In the genomic region with DNA sequence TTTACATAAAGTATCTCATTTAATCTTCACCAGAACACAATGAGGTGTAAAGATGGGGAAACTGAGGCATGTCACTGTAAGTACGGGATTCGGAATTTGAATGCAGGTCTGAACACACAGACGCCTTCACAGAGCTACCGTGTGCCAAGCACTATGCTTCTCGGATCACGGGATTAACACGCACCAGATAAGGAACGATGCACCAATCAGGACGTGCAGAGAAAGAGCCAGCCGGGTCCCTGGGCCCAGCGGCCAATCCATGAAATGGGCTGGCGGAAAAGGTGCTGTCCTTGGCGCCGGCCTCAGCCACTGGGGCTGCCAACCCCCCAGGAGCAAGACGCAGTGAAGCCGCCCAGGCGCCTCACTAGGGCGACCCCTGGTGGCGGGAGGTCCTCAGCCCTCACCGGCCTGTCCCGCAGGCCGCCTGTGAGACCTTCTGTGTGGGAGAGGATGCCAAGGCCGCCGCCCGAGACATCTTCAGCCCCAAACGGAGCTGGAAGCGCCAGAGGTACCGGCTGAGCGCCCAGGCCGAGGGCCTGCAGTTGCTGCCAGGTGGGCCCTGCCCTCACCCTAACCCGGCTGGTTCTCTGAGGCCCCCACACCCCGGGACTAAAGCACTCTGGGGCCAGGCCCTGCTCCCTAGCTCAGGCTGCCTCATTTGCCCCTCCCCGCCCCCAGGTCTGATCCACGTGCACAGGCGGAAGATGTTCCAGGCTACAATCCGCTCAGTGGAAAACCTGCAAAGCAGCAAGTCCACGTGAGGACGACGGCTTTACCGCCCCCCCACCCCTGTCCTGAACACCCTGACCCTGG, we compare ENCODE assay signal across 1 cellular context.
TF ChIP-seq lines count a peak whose summit lies in the region.

No MANE protein-coding gene starts in this region.

TF ChIP-seq in HepG2, 621 proteins besides CTCF, POLR2A, EP300 and RAD21 (continued from another document and continues in another):
- TF ChIP-seq, protein P1, sequence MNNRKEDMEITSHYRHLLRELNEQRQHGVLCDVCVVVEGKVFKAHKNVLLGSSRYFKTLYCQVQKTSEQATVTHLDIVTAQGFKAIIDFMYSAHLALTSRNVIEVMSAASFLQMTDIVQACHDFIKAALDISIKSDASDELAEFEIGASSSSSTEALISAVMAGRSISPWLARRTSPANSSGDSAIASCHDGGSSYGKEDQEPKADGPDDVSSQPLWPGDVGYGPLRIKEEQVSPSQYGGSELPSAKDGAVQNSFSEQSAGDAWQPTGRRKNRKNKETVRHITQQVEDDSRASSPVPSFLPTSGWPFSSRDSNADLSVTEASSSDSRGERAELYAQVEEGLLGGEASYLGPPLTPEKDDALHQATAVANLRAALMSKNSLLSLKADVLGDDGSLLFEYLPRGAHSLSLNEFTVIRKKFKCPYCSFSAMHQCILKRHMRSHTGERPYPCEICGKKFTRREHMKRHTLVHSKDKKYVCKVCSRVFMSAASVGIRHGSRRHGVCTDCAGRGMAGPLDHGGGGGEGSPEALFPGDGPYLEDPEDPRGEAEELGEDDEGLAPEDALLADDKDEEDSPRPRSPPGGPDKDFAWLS (CRISPR knock-in tag; IDR thresholded peaks at IDR 0.05; ENCODE audit: borderline replicate concordance): no peak
- TF ChIP-seq ZKSCAN1 (IDR thresholded peaks at IDR 0.05; ENCODE audit: low read length): no peak
- TF ChIP-seq KLF13 (CRISPR knock-in tag; IDR thresholded peaks at IDR 0.05): no peak
- TF ChIP-seq RCOR2 (CRISPR knock-in tag; IDR thresholded peaks at IDR 0.05): peak; percentile 53; the same call in 1 of the 2 replicates
- TF ChIP-seq MAFG (CRISPR knock-in tag; IDR thresholded peaks at IDR 0.05): no peak
- TF ChIP-seq, protein P2, sequence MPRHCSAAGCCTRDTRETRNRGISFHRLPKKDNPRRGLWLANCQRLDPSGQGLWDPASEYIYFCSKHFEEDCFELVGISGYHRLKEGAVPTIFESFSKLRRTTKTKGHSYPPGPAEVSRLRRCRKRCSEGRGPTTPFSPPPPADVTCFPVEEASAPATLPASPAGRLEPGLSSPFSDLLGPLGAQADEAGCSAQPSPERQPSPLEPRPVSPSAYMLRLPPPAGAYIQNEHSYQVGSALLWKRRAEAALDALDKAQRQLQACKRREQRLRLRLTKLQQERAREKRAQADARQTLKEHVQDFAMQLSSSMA (CRISPR knock-in tag; IDR thresholded peaks at IDR 0.05): no peak
- no peak for TF ChIP-seq SNRNP70 (IDR thresholded peaks at IDR 0.05; ENCODE audit: low read depth, low read length)
- TF ChIP-seq, protein P3, sequence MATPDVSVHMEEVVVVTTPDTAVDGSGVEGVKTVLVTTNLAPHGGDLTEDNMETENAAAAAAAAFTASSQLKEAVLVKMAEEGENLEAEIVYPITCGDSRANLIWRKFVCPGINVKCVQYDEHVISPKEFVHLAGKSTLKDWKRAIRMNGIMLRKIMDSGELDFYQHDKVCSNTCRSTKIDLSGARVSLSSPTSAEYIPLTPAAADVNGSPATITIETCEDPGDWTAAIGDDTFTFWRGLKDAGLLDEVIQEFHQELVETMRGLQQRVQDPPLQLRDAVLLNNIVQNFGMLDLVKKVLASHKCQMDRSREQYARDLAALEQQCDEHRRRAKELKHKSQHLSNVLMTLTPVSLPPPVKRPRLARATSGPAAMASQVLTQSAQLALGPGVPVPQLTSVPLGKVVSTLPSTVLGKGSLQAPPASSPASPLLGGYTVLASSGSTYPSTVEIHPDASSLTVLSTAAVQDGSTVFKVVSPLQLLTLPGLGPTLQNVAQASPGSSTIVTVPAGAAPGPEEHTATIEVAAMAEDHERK (CRISPR knock-in tag; IDR thresholded peaks at IDR 0.05; ENCODE audit: low read depth): no peak
- TF ChIP-seq, protein P4, sequence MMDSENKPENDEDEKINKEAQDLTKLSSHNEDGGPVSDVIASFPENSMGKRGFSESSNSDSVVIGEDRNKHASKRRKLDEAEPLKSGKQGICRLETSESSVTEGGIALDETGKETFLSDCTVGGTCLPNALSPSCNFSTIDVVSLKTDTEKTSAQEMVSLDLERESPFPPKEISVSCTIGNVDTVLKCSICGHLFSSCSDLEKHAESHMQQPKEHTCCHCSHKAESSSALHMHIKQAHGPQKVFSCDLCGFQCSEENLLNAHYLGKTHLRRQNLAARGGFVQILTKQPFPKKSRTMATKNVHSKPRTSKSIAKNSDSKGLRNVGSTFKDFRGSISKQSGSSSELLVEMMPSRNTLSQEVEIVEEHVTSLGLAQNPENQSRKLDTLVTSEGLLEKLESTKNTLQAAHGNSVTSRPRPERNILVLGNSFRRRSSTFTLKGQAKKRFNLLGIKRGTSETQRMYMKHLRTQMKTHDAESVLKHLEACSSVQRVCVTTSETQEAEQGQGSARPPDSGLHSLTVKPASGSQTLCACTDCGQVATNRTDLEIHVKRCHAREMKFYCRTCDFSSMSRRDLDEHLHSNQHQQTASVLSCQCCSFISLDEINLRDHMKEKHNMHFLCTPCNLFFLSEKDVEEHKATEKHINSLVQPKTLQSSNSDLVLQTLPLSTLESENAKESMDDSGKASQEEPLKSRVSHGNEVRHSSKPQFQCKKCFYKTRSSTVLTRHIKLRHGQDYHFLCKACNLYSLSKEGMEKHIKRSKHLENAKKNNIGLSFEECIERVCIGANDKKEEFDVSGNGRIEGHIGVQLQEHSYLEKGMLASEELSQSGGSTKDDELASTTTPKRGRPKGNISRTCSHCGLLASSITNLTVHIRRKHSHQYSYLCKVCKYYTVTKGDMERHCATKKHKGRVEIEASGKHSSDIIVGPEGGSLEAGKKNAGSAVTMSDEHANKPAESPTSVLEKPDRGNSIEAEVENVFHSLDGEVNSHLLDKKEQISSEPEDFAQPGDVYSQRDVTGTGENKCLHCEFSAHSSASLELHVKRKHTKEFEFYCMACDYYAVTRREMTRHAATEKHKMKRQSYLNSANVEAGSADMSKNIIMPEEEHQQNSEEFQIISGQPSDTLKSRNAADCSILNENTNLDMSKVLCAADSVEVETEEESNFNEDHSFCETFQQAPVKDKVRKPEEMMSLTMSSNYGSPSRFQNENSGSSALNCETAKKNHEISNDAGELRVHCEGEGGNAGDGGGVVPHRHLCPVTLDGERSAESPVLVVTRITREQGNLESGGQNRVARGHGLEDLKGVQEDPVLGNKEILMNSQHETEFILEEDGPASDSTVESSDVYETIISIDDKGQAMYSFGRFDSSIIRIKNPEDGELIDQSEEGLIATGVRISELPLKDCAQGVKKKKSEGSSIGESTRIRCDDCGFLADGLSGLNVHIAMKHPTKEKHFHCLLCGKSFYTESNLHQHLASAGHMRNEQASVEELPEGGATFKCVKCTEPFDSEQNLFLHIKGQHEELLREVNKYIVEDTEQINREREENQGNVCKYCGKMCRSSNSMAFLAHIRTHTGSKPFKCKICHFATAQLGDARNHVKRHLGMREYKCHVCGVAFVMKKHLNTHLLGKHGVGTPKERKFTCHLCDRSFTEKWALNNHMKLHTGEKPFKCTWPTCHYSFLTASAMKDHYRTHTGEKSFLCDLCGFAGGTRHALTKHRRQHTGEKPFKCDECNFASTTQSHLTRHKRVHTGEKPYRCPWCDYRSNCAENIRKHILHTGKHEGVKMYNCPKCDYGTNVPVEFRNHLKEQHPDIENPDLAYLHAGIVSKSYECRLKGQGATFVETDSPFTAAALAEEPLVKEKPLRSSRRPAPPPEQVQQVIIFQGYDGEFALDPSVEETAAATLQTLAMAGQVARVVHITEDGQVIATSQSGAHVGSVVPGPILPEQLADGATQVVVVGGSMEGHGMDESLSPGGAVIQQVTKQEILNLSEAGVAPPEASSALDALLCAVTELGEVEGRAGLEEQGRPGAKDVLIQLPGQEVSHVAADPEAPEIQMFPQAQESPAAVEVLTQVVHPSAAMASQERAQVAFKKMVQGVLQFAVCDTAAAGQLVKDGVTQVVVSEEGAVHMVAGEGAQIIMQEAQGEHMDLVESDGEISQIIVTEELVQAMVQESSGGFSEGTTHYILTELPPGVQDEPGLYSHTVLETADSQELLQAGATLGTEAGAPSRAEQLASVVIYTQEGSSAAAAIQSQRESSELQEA (CRISPR knock-in tag; IDR thresholded peaks at IDR 0.05; ENCODE audit: not compliant biosample characterization): no peak
- TF ChIP-seq ZNF761 (CRISPR knock-in tag; conservative IDR thresholded peaks at IDR 0.05): 0 out of 2 replicates have a peak, but pooled peaks have one; percentile 47
- TF ChIP-seq HNF4A (CRISPR knock-in tag; IDR thresholded peaks at IDR 0.05): peak; percentile 16; the same call in 1 of the 2 replicates
- no peak for TF ChIP-seq ZNF143 (CRISPR knock-in tag; IDR thresholded peaks at IDR 0.05)
- TF ChIP-seq REPIN1 (CRISPR knock-in tag; IDR thresholded peaks at IDR 0.05; ENCODE audit: borderline replicate concordance, low read depth): peak; percentile 70; the same call in 1 of the 2 replicates
- TF ChIP-seq, protein P5, sequence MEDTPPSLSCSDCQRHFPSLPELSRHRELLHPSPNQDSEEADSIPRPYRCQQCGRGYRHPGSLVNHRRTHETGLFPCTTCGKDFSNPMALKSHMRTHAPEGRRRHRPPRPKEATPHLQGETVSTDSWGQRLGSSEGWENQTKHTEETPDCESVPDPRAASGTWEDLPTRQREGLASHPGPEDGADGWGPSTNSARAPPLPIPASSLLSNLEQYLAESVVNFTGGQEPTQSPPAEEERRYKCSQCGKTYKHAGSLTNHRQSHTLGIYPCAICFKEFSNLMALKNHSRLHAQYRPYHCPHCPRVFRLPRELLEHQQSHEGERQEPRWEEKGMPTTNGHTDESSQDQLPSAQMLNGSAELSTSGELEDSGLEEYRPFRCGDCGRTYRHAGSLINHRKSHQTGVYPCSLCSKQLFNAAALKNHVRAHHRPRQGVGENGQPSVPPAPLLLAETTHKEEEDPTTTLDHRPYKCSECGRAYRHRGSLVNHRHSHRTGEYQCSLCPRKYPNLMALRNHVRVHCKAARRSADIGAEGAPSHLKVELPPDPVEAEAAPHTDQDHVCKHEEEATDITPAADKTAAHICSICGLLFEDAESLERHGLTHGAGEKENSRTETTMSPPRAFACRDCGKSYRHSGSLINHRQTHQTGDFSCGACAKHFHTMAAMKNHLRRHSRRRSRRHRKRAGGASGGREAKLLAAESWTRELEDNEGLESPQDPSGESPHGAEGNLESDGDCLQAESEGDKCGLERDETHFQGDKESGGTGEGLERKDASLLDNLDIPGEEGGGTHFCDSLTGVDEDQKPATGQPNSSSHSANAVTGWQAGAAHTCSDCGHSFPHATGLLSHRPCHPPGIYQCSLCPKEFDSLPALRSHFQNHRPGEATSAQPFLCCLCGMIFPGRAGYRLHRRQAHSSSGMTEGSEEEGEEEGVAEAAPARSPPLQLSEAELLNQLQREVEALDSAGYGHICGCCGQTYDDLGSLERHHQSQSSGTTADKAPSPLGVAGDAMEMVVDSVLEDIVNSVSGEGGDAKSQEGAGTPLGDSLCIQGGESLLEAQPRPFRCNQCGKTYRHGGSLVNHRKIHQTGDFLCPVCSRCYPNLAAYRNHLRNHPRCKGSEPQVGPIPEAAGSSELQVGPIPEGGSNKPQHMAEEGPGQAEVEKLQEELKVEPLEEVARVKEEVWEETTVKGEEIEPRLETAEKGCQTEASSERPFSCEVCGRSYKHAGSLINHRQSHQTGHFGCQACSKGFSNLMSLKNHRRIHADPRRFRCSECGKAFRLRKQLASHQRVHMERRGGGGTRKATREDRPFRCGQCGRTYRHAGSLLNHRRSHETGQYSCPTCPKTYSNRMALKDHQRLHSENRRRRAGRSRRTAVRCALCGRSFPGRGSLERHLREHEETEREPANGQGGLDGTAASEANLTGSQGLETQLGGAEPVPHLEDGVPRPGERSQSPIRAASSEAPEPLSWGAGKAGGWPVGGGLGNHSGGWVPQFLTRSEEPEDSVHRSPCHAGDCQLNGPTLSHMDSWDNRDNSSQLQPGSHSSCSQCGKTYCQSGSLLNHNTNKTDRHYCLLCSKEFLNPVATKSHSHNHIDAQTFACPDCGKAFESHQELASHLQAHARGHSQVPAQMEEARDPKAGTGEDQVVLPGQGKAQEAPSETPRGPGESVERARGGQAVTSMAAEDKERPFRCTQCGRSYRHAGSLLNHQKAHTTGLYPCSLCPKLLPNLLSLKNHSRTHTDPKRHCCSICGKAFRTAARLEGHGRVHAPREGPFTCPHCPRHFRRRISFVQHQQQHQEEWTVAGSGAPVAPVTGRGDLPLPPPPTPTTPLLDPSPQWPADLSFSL (CRISPR knock-in tag; IDR thresholded peaks at IDR 0.05): no peak
- TF ChIP-seq POGZ (CRISPR knock-in tag; IDR thresholded peaks at IDR 0.05): peak; percentile 67; the same call in 1 of the 2 replicates
- TF ChIP-seq, protein P6, sequence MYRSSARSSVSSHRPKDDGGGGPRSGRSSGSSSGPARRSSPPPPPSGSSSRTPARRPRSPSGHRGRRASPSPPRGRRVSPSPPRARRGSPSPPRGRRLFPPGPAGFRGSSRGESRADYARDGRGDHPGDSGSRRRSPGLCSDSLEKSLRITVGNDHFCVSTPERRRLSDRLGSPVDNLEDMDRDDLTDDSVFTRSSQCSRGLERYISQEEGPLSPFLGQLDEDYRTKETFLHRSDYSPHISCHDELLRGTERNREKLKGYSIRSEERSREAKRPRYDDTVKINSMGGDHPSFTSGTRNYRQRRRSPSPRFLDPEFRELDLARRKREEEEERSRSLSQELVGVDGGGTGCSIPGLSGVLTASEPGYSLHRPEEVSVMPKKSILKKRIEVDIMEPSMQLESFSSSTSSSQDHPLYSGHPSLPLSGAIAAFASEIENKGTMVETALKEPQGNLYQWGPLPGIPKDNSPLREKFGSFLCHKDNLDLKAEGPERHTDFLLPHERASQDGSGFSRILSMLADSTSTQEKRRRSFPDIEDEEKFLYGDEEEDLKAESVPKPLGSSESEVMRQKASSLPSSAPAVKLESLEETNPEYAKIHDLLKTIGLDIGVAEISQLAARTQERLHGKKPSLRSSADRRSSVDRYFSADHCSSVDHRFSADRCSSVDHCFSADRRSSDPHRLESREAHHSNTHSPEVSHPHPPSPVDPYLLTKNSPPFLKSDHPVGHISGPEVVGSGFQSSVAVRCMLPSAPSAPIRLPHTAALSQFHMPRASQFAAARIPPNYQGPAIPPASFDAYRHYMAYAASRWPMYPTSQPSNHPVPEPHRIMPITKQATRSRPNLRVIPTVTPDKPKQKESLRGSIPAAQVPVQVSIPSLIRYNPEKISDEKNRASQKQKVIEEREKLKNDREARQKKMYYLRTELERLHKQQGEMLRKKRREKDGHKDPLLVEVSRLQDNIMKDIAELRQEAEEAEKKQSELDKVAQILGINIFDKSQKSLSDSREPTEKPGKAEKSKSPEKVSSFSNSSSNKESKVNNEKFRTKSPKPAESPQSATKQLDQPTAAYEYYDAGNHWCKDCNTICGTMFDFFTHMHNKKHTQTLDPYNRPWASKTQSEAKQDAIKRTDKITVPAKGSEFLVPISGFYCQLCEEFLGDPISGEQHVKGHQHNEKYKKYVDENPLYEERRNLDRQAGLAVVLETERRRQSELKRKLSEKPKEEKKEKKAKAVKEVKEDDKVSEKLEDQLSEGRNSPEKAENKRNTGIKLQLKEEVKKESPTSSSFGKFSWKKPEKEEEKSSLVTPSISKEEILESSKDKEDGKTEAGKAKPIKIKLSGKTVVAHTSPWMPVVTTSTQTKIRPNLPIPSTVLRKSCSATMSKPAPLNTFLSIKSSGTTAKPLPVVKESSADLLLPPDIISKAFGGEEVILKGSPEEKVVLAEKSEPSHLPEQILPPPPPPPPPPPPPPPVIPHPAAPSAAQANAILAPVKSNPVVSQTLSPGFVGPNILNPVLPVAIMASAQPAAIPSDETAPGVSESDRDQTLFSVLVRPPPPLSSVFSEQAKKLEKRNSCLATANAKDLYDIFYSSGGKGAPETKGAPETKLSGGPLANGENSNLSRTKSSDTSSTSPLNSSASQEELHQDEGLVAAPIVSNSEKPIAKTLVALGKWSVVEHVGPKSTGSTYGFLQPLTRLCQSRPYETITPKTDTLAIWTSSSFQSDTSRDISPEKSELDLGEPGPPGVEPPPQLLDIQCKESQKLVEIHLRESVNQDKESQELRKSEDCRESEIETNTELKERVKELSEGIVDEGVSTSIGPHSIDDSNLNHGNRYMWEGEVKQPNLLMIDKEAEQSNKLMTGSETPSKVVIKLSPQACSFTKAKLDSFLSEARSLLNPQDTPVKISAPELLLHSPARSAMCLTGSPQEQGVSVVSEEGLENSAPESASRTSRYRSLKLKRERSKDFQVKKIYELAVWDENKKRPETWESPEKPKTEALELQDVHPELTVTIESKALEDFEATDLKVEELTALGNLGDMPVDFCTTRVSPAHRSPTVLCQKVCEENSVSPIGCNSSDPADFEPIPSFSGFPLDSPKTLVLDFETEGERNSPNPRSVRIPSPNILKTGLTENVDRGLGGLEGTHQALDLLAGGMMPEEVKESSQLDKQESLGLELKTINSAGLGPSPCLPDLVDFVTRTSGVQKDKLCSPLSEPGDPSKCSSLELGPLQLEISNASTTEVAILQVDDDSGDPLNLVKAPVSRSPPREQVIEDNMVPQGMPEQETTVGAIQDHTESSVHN (CRISPR knock-in tag; IDR thresholded peaks at IDR 0.05): no peak
